22 cellular contexts compared by ENCODE assay signal in genomic region chr3:59775781-59776270, GRCh38.
"Had no signal": no experiment of that assay in that cellular context is flagged by ENCODE, and none has a peak within 500 bp of the region (broad histone marks: within the 10 kb centered on the region; RNA-seq: fewer than 3 reads in every experiment).

No MANE protein-coding gene starts in this region.

- H3K4me3 ChIP-seq: gastroesophageal sphincter, heart right ventricle, lung, ovary, psoas muscle, upper lobe of left lung had no signal

- H3K4me1 ChIP-seq: gastroesophageal sphincter, psoas muscle had no signal

- H3K27me3 ChIP-seq: gastroesophageal sphincter, heart right ventricle, ovary, upper lobe of left lung had no signal

- ATAC-seq: activated CD8-positive, alpha-beta memory T cell treated with anti-CD3 and anti-CD28 coated beads, Interleukin-2, amount 10 ng/mL, durations not matched to agents 7 days and 5 days; activated CD8-positive, alpha-beta T cell treated with anti-CD3 and anti-CD28 coated beads for 36 hours; gastroesophageal sphincter; heart right ventricle; left lobe of liver; naive thymus-derived CD4-positive, alpha-beta T cell; psoas muscle; right cardiac atrium; stimulated activated naive CD8-positive, alpha-beta T cell treated with anti-CD3 and anti-CD28 coated beads, Interleukin-15, Interleukin-2, amounts not matched to agents 100 U/mL and 50 U/mL, for 24 hours had no signal

- H3K9me3 ChIP-seq: gastroesophageal sphincter, heart right ventricle, ovary, psoas muscle, upper lobe of left lung had no signal

- H3K27ac ChIP-seq: epithelial cell of prostate, gastroesophageal sphincter, heart right ventricle, ovary, psoas muscle, upper lobe of left lung, VCaP had no signal

- H3K36me3 ChIP-seq: gastroesophageal sphincter, heart right ventricle, ovary, upper lobe of left lung had no signal

- DNase-seq: activated CD4-positive, alpha-beta T cell treated with anti-CD3 and anti-CD28 coated beads, Interleukin-2, amount 10 ng/mL, durations not matched to agents 7 days and 5 days; activated CD4-positive, CD25-positive, alpha-beta regulatory T cell treated with anti-CD3 and anti-CD28 coated beads, Interleukin-2, amount 50 U/mL, for 72 hours; activated CD8-positive, alpha-beta memory T cell treated with anti-CD3 and anti-CD28 coated beads, Interleukin-2, amount 10 ng/mL, durations not matched to agents 7 days and 5 days; activated CD8-positive, alpha-beta T cell treated with anti-CD3 and anti-CD28 coated beads for 36 hours; activated gamma-delta T cell treated with Interleukin-2 at 50 U/mL for 16 hours; activated T-cell treated with anti-CD3 and anti-CD28 coated beads for 4 hours; amygdala; heart right ventricle; naive thymus-derived CD4-positive, alpha-beta T cell; ovary; psoas muscle; right cardiac atrium; stimulated activated CD4-positive, alpha-beta T cell treated with anti-CD3 and anti-CD28 coated beads, Interleukin-12 subunit alpha, Interleukin-12 subunit beta, amount 100 ng/mL, for 4 hours; stimulated activated CD4-positive, alpha-beta T cell treated with anti-CD3 and anti-CD28 coated beads, Interleukin-4, amount 100 ng/mL, for 4 hours; stimulated activated naive CD8-positive, alpha-beta T cell treated with anti-CD3 and anti-CD28 coated beads, Interleukin-15, Interleukin-2, amounts not matched to agents 100 U/mL and 50 U/mL, for 24 hours; SW 1271; upper lobe of left lung had no signal
